8 cellular contexts compared by ENCODE assay signal in the genomic region with DNA sequence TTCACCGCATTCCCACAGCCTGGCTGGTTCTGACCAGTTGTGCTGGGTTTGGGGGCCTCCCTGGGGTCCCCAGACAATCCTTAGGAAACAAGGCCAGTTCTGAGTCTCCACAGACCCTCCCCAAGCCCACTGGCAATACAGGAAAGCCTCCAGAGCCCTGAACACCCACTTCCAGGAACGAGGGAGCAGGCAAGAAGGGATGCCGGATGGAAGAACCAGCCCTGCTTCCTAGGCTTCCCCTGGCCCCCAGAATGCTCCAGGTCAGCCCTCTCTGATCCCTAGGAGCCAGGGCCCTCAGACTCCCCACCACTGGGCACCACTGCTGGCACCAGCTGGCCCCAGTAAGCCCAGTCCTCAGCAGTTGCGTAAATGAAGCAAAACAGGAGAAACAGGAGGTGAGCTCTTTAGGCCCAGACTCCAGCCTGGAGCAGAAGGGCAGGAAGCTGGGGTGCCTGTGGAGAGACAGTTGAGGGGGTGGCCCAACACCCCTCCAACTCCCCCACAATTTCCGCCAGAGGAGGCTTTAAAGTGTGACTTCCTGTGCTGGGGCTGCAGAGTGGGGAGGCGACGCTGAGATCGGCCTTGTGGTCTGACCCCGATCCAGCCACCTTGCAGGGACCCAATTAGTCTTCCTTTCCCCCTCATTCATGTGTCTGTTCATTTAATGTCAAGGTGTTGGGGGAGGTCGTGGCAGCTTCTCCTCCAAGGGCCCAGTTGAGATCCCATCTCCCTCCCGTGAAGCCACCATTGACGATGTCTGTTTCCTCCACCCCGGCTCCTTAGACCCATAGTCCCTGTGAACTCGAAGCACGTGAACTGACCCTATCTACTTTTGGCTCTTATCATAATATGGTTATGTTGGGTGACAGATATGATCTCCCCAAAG. TPM values are rescaled to one million over a fixed set of nuclear protein-coding genes. Genes with fewer than 3 reads are reported as not detected.
DNase-seq lines count a peak whose midpoint lies in the region; ATAC-seq, FAIRE-seq and TF ChIP-seq lines count a peak whose summit lies in the region.

No MANE protein-coding gene starts in this region.

- peak overlapping the region; percentile 99 for H3K27ac ChIP-seq in Panc1 (ENCODE audit: low read length)
- H3K27ac ChIP-seq in astrocyte (ENCODE audit: low read depth, low read length) = peak overlapping the region; percentile 98
- peak overlapping the region; percentile 97 to 99 for H3K27ac ChIP-seq in left lung
- H3K27ac ChIP-seq in temporal lobe (ENCODE audit: low read depth, low read length) = peak overlapping the region; percentile 69

- peaks cover 61% of the 10 kb centered on the region for H4K20me1 ChIP-seq in astrocyte (ENCODE audit: insufficient read depth, low read length)

- no peak overlapping the region for H3K27ac Mint-ChIP-seq in astrocyte (ENCODE audit: unreplicated experiment)

- BruUV-seq in Panc1 (replicated peaks; lab: Mats Ljungman, UMichigan) = no TSS peak

- DNase-seq in GDM1 (lab: John Stamatoyannopoulos, UW) (peak; percentile 93), Panc1 (ENCODE audit: low read depth, low spot score) (no peak), astrocyte (ENCODE audit: low read depth) (no peak), left lung (no peak), D721Med (ENCODE audit: insufficient read length, low spot score) (no peak), DMS79 treated with DMSO at 0.1 percent for 48 hours (lab: John Stamatoyannopoulos, UW) (no peak), NCI-H2081 (lab: John Stamatoyannopoulos, UW) (no peak)

- peaks cover 3% of the 10 kb centered on the region for H3K36me3 Mint-ChIP-seq in astrocyte (ENCODE audit: low read depth, unreplicated experiment)

- H3K36me3 ChIP-seq in Panc1 (ENCODE audit: control insufficient read depth, insufficient read depth, low read length) = peaks cover 6% of the 10 kb centered on the region
- peaks cover 20% of the 10 kb centered on the region for H3K36me3 ChIP-seq in astrocyte (ENCODE audit: insufficient read depth, low read length)
- H3K36me3 ChIP-seq in left lung = peaks cover 0 to 40% of the 10 kb centered on the region in 2 donors

- intact Hi-C loops in Panc1 (cut with micrococcal nuclease; ENCODE audit: unreplicated experiment) = loop anchor here (5.0 kb wide), 1 partner anchor 35 kb away; no protein-coding TSS in a partner anchor
- intact Hi-C loops in left lung (cut with DNase I) = loop anchor here in 1 of 2 donors (5.0 kb wide), 1 partner anchor 40 kb away; a partner anchor contains a TSS

- H3K9ac ChIP-seq in astrocyte (ENCODE audit: low read length) = peak overlapping the region; percentile 91

- peaks cover 79% of the 10 kb centered on the region for H3K79me2 ChIP-seq in astrocyte (ENCODE audit: insufficient read depth, low read length)

- CTCF ChIA-PET in Panc1 (lab: Charles Lee) = interaction anchor here (1.3 kb wide), 1 partner anchor 11 kb away, joined by 5 read pairs; no protein-coding TSS in a partner anchor

- H3K4me1 Mint-ChIP-seq in astrocyte (ENCODE audit: low read depth, unreplicated experiment) = peaks cover 40% of the 10 kb centered on the region

- peak overlapping the region; percentile 71 to 94 for H3K4me3 ChIP-seq in Panc1 (ENCODE audit: low read depth in 2 of 2, low read length in 2 of 2)
- peak overlapping the region; percentile 20 for H3K4me3 ChIP-seq in astrocyte (ENCODE audit: insufficient read depth, low read depth, low read length)
- peak overlapping the region; percentile 24 to 100 for H3K4me3 ChIP-seq in left lung

- in situ Hi-C loops in Panc1 (cut with HindIII; ENCODE audit: low pct_unique_long_range_greater_than_20kb, low sequenced_read_pairs) = no loop called here

- no peak overlapping the region for H3K4me3 Mint-ChIP-seq in astrocyte (ENCODE audit: unreplicated experiment)

- H3K9me3 Mint-ChIP-seq in astrocyte (ENCODE audit: unreplicated experiment) = no peaks in the 10 kb centered on the region

- H2AFZ ChIP-seq in astrocyte (ENCODE audit: low read depth, low read length) = no peak overlapping the region

- FAIRE-seq in astrocyte (lab: Jason Lieb, UNC) (no peak), D721Med (lab: Jason Lieb, UNC) (no peak)

- POLR2A ChIA-PET in Panc1 (lab: Charles Lee) = interaction anchor here (0.6 to 1.1 kb wide), 4 partner anchors 33 to 154 kb away, joined by 4 to 10 read pairs (median 8); no protein-coding TSS in a partner anchor

- peak overlapping the region; percentile 95 for H3K4me2 ChIP-seq in astrocyte (ENCODE audit: low read length)

- TF ChIP-seq CTCF in Panc1 (IDR thresholded peaks at IDR 0.05) = no peak
- TF ChIP-seq CTCF in astrocyte (IDR thresholded peaks at IDR 0.05; ENCODE audit: insufficient read depth, low read depth, low read length) = no peak
- TF ChIP-seq CTCF in left lung (IDR thresholded peaks at IDR 0.05) = no peak
- no peak for TF ChIP-seq CTCF in D721Med (IDR thresholded peaks at IDR 0.05; ENCODE audit: insufficient read depth, missing control alignments)

- no peaks in the 10 kb centered on the region for H3K27me3 ChIP-seq in Panc1 (ENCODE audit: control insufficient read depth, insufficient read depth, low read length)
- H3K27me3 ChIP-seq in astrocyte (ENCODE audit: insufficient read depth, low read length) = no peaks in the 10 kb centered on the region
- H3K27me3 ChIP-seq in left lung = no peaks in the 10 kb centered on the region

- H3K4me1 ChIP-seq in Panc1 (ENCODE audit: control insufficient read depth, insufficient read depth, low read length) (peaks cover 63% of the 10 kb centered on the region), astrocyte (ENCODE audit: insufficient read depth, low read length) (peaks cover 81% of the 10 kb centered on the region), left lung (peaks cover 56 to 77% of the 10 kb centered on the region in 2 donors)

- H3K27me3 Mint-ChIP-seq in astrocyte (ENCODE audit: low read depth, unreplicated experiment) = no peaks in the 10 kb centered on the region

- no peaks in the 10 kb centered on the region for H3K9me3 ChIP-seq in Panc1 (ENCODE audit: control insufficient read depth, insufficient read depth, low read depth, low read length)
- no peaks in the 10 kb centered on the region for H3K9me3 ChIP-seq in astrocyte (ENCODE audit: insufficient read depth, low read depth, low read length)
- no peaks in the 10 kb centered on the region for H3K9me3 ChIP-seq in left lung

- ATAC-seq in Panc1 (peak; percentile 22), left lung (peak; percentile 1)

RNA-seq across cellular contexts. Expression of a gene that starts 4.8 kb away (rescaled TPM):
- total RNA-seq in Panc1 (2021; ENCODE audit: unreplicated experiment) = 108 TPM
- polyA plus RNA-seq in Panc1 (2012; ENCODE audit: insufficient read length) = 115 TPM
- 118 and 128 TPM in 2 replicates for total RNA-seq in astrocyte
- 100 to 1,000 TPM; 155 to 211 TPM for total RNA-seq in left lung
- 8.1 TPM for total RNA-seq in temporal lobe

RNA-seq across cellular contexts. Expression of a gene that starts 26.6 kb away (rescaled TPM):
- total RNA-seq in Panc1 (2021; ENCODE audit: unreplicated experiment) = 1.1 TPM
- polyA plus RNA-seq in Panc1 (2012; ENCODE audit: insufficient read length) = 1.8 TPM
- total RNA-seq in astrocyte = 0.72 and 2.5 TPM in 2 replicates
- total RNA-seq in left lung = 1 to 10 TPM; 2.0 to 4.2 TPM
- total RNA-seq in temporal lobe = not detected

RNA-seq across cellular contexts. Expression of a gene that starts 38.3 kb away (rescaled TPM):
- 17.1 TPM for total RNA-seq in Panc1 (2021; ENCODE audit: unreplicated experiment)
- 17.2 TPM for polyA plus RNA-seq in Panc1 (2012; ENCODE audit: insufficient read length)
- 0.94 and 1.3 TPM in 2 replicates for total RNA-seq in astrocyte
- total RNA-seq in left lung = 100 to 1,000 TPM; 196 to 212 TPM
- not detected for total RNA-seq in temporal lobe

RNA-seq across cellular contexts. Expression of a gene that starts 46.9 kb away (rescaled TPM):
- total RNA-seq in Panc1 (2021; ENCODE audit: unreplicated experiment) (3.1 TPM), astrocyte (2.8 and 2.9 TPM in 2 replicates), left lung (100 to 1,000 TPM; 149 to 153 TPM), temporal lobe (0.98 TPM)
- polyA plus RNA-seq in Panc1 (2012; ENCODE audit: insufficient read length) = 4.6 TPM

Comparison
In these comparisons a context has a peak if more than half of its experiments do, and no peak if none do; other contexts are left out.
1. H3K4me3 ChIP-seq: peak in every context shown above with its lines; median percentile 82 in Panc1; 62 in left lung; 20 in astrocyte.
2. RNA of a gene that starts 4.8 kb away (total RNA-seq): 155 to 211 TPM in left lung, 118 to 128 TPM in astrocyte and 108 TPM in Panc1 (single experiment); 8.1 TPM in temporal lobe (single experiment); every median in the first group is over 10 times any median in the second.
3. RNA of a gene that starts 38.3 kb away (total RNA-seq): 196 to 212 TPM in left lung; 17.1 TPM in Panc1 (single experiment), 0.94 to 1.3 TPM in astrocyte and not detected in temporal lobe (single experiment); every median in the first group is over 10 times any median in the second.
4. Peak in every context shown above with its lines, with median percentiles within 50 percentile points of each other: H3K27ac ChIP-seq.